In the genomic region with DNA sequence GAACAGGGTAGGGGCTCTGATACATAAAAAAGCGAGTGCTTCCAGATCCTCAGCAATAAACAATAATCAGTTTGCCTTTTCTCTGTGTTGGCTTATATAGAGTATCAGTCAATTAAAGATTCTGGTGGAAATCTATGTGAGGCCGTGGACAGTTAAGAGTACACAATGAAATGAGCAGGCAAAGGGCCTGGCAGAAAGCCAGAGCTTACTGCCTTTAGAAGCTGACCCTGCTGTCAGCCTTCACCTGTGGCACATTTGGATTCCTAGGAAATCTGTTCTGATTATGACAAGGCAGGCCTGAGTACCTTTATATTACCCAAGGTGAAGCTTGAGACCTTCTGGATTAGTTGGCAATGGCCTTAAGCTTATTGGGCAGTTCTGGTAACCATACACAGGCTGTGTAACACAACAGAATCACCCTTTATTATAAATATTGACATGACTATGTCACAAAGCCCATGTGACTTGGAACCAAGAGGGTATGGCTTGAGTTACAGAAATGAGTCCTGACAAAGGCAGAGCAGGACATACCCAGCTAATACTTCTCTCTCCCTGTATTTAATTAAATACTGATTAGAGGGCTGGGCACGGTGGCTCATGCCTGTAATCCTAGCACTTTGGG, we compare ENCODE assay signal across 16 cellular contexts. TPM values are rescaled to one million over a fixed set of nuclear protein-coding genes. Genes with fewer than 3 reads are reported as not detected.
DNase-seq lines count a peak whose midpoint lies in the region; ATAC-seq and TF ChIP-seq lines count a peak whose summit lies in the region.
"Had no signal": no experiment of that assay in that cellular context is flagged by ENCODE, and none has a peak within 500 bp of the region (broad histone marks: within the 10 kb centered on the region; RNA-seq: fewer than 3 reads in every experiment).

No MANE protein-coding gene starts in this region.

- CTCF ChIA-PET in CD8-positive, alpha-beta T cell (lab: Charles Lee): no interaction called here

- POLR2A ChIA-PET in CD8-positive, alpha-beta T cell (lab: Charles Lee): no interaction called here

- peaks cover 5% of the 10 kb centered on the region; the same call in 1 of the 2 replicates for H3K9me3 ChIP-seq in BLaER1
- H3K9me3 ChIP-seq in left lung: no peaks in the 10 kb centered on the region
- H3K9me3 ChIP-seq in CD8-positive, alpha-beta T cell (ENCODE audit: low read length): no peaks in the 10 kb centered on the region

- no peaks in the 10 kb centered on the region for H4K20me1 ChIP-seq in BLaER1

- no peak overlapping the region for H3K4me3 Mint-ChIP-seq in CD8-positive, alpha-beta T cell
- H3K4me3 Mint-ChIP-seq: activated CD4-positive, alpha-beta T cell treated with anti-CD3 and anti-CD28 coated beads, Interleukin-2, amount 10 ng/mL, durations not matched to agents 24 days and 14 days; effector memory CD8-positive, alpha-beta T cell; neural progenitor cell; stimulated activated naive CD8-positive, alpha-beta T cell treated with anti-CD3 and anti-CD28 coated beads, Interleukin-15, amount 100 ng/mL, for 72 hours had no signal

- H3K27ac ChIP-seq in BLaER1 (peak overlapping the region; percentile 47), left lung (no peak overlapping the region)
- no peak overlapping the region for H3K27ac ChIP-seq in CD8-positive, alpha-beta T cell (ENCODE audit: low read depth, low read length)
- H3K27ac ChIP-seq: neural progenitor cell, SK-N-MC had no signal

- H3K4me2 ChIP-seq in BLaER1: peak overlapping the region; percentile 82
- H3K4me2 ChIP-seq: neural progenitor cell had no signal

- intact Hi-C loops in left lung (cut with DNase I): no loop called here
- intact Hi-C loops in CD8-positive, alpha-beta T cell (cut with DNase I, micrococcal nuclease): no loop called here

- H3K4me3 ChIP-seq in BLaER1: no peak overlapping the region
- no peak overlapping the region for H3K4me3 ChIP-seq in left lung
- H3K4me3 ChIP-seq in CD8-positive, alpha-beta T cell (ENCODE audit: low read depth, low read length): no peak overlapping the region
- H3K4me3 ChIP-seq: neural progenitor cell, SK-N-MC had no signal

- no peaks in the 10 kb centered on the region for H3K27me3 Mint-ChIP-seq in CD8-positive, alpha-beta T cell (ENCODE audit: low read depth)
- H3K27me3 Mint-ChIP-seq: activated CD4-positive, alpha-beta T cell treated with anti-CD3 and anti-CD28 coated beads, Interleukin-2, amount 10 ng/mL, durations not matched to agents 24 days and 14 days; effector memory CD8-positive, alpha-beta T cell; stimulated activated naive CD8-positive, alpha-beta T cell treated with anti-CD3 and anti-CD28 coated beads, Interleukin-15, amount 100 ng/mL, for 72 hours had no signal

- peaks cover 54% of the 10 kb centered on the region for H3K36me3 Mint-ChIP-seq in CD8-positive, alpha-beta T cell

- H3K27me3 ChIP-seq in BLaER1 (no peaks in the 10 kb centered on the region), left lung (no peaks in the 10 kb centered on the region)
- H3K27me3 ChIP-seq in CD8-positive, alpha-beta T cell (ENCODE audit: insufficient read depth, low read length): no peaks in the 10 kb centered on the region
- H3K27me3 ChIP-seq: neural progenitor cell had no signal

- peak; percentile 6 for ATAC-seq in left lung
- no peak for ATAC-seq in GM21526 (IDR thresholded peaks at IDR 0.05; ENCODE audit: low FRiP score, unreplicated experiment)
- no peak for ATAC-seq in CD8-positive, alpha-beta T cell
- ATAC-seq in GM21360 (IDR thresholded peaks at IDR 0.05; ENCODE audit: unreplicated experiment): no peak
- ATAC-seq: activated naive CD4-positive, alpha-beta T cell treated with anti-CD3 and anti-CD28 coated beads, Interleukin-2, amount 50 U/mL, for 72 hours; effector memory CD8-positive, alpha-beta T cell; stimulated activated naive CD8-positive, alpha-beta T cell treated with anti-CD3 and anti-CD28 coated beads, Interleukin-15, amount 100 ng/mL, for 72 hours had no signal

- H3K36me3 ChIP-seq in BLaER1: peaks cover 78% of the 10 kb centered on the region
- H3K36me3 ChIP-seq in left lung: peaks cover 0 to 16% of the 10 kb centered on the region in 2 donors
- H3K36me3 ChIP-seq in CD8-positive, alpha-beta T cell (ENCODE audit: insufficient read depth, low read length): peaks cover 6% of the 10 kb centered on the region
- H3K36me3 ChIP-seq: neural progenitor cell had no signal

- H3K9me3 Mint-ChIP-seq in CD8-positive, alpha-beta T cell: no peaks in the 10 kb centered on the region
- H3K9me3 Mint-ChIP-seq: activated CD4-positive, alpha-beta T cell treated with anti-CD3 and anti-CD28 coated beads, Interleukin-2, amount 10 ng/mL, durations not matched to agents 24 days and 14 days; activated naive CD4-positive, alpha-beta T cell treated with anti-CD3 and anti-CD28 coated beads, Interleukin-2, amount 50 U/mL, for 72 hours; effector memory CD8-positive, alpha-beta T cell; neural progenitor cell; stimulated activated naive CD8-positive, alpha-beta T cell treated with anti-CD3 and anti-CD28 coated beads, Interleukin-15, amount 100 ng/mL, for 72 hours had no signal

- no peak for TF ChIP-seq CTCF in left lung (IDR thresholded peaks at IDR 0.05)
- no peak for TF ChIP-seq CTCF in CD8-positive, alpha-beta T cell (IDR thresholded peaks at IDR 0.05)

- no peak overlapping the region for H3K27ac Mint-ChIP-seq in CD8-positive, alpha-beta T cell
- H3K27ac Mint-ChIP-seq: activated CD4-positive, alpha-beta T cell treated with anti-CD3 and anti-CD28 coated beads, Interleukin-2, amount 10 ng/mL, durations not matched to agents 24 days and 14 days; activated naive CD4-positive, alpha-beta T cell treated with anti-CD3 and anti-CD28 coated beads, Interleukin-2, amount 50 U/mL, for 72 hours; neural progenitor cell; stimulated activated naive CD8-positive, alpha-beta T cell treated with anti-CD3 and anti-CD28 coated beads, Interleukin-15, amount 100 ng/mL, for 72 hours had no signal

- DNase-seq in HT-29 (ENCODE audit: low spot score): peak; percentile 42
- peak; percentile 25 for DNase-seq in amniotic epithelial cell (ENCODE audit: low read depth)
- DNase-seq in left lung: no peak
- DNase-seq in A172 (ENCODE audit: low spot score): no peak
- DNase-seq in CD8-positive, alpha-beta T cell: no peak
- DNase-seq: activated CD4-positive, alpha-beta T cell treated with anti-CD3 and anti-CD28 coated beads, Interleukin-2, amount 10 ng/mL, durations not matched to agents 24 days and 14 days; effector memory CD8-positive, alpha-beta T cell; NCI-H187; stimulated activated CD4-positive, alpha-beta T cell treated with anti-CD3 and anti-CD28 coated beads, Interleukin-2, amount 100 ng/mL, for 24 hours; stimulated activated naive CD8-positive, alpha-beta T cell treated with anti-CD3 and anti-CD28 coated beads, Interleukin-15, amount 100 ng/mL, for 72 hours had no signal

- H3K4me1 ChIP-seq in BLaER1 (peaks cover 65% of the 10 kb centered on the region), left lung (peaks cover 2 to 29% of the 10 kb centered on the region in 2 donors)
- peaks cover 9% of the 10 kb centered on the region for H3K4me1 ChIP-seq in CD8-positive, alpha-beta T cell (ENCODE audit: insufficient read depth, low read length)

- peak overlapping the region; percentile 31; the same call in 1 of the 2 replicates for H3K9ac ChIP-seq in BLaER1
- H3K9ac ChIP-seq: neural progenitor cell had no signal

- H3K4me1 Mint-ChIP-seq in CD8-positive, alpha-beta T cell (ENCODE audit: low read depth): peaks cover 45% of the 10 kb centered on the region

RNA-seq across cellular contexts. Expression of a gene that starts 43.2 kb away (rescaled TPM):
- 154 and 168 TPM in 2 replicates for total RNA-seq in HT-29 (2014; rRNA removed; shearing (Covaris generic))
- 100 to 1,000 TPM in 1 of 2 donors, 10 to 100 TPM in 1; 99.6 to 148 TPM for total RNA-seq in left lung
- total RNA-seq in A172 (2014; rRNA removed; shearing (Covaris generic)): 10.9 and 13.9 TPM in 2 replicates
- total RNA-seq in CD8-positive, alpha-beta T cell: 100 to 1,000 TPM; 187 to 201 TPM

RNA-seq across cellular contexts. Expression of a gene that starts 46.1 kb away (rescaled TPM):
- 38.2 and 39.4 TPM in 2 replicates for total RNA-seq in HT-29 (2014; rRNA removed; shearing (Covaris generic))
- 10 to 100 TPM; 34.7 to 43.7 TPM for total RNA-seq in left lung
- total RNA-seq in A172 (2014; rRNA removed; shearing (Covaris generic)): 21.1 and 32.5 TPM in 2 replicates
- 100 to 1,000 TPM in 1 of 2 experiments, 10 to 100 TPM in 1; 99.9 to 107 TPM for total RNA-seq in CD8-positive, alpha-beta T cell

Comparison
In these comparisons a context has a peak if more than half of its experiments do, and no peak if none do; other contexts are left out.
1. DNase-seq: peak in HT-29 (single experiment) and amniotic epithelial cell (single experiment); none in left lung (0 of 2), A172 (single experiment) and CD8-positive, alpha-beta T cell (0 of 7).